ENCODE assay signal across 2 cellular contexts in genomic region chr6:38507173-38507572, GRCh38.
TF ChIP-seq lines count a peak whose summit lies in the region.

No MANE protein-coding gene starts in this region.

TF ChIP-seq in HepG2, 621 proteins besides CTCF, POLR2A, EP300 and RAD21:
- TF ChIP-seq GMEB1 (CRISPR knock-in tag; IDR thresholded peaks at IDR 0.05; ENCODE audit: borderline replicate concordance) = no peak
- peak; percentile 56 to 78 for TF ChIP-seq MAFK (conservative IDR thresholded peaks at IDR 0.05 in 1 of 2, IDR thresholded peaks at IDR 0.05 in 1 of 2; ENCODE audit: low read length in 2 of 2)
- TF ChIP-seq MAFF (IDR thresholded peaks at IDR 0.05; ENCODE audit: low read depth, low read length) = peak; percentile 72

TF ChIP-seq in K562, 482 proteins besides CTCF, POLR2A, EP300 and RAD21 (continued from another document):
- TF ChIP-seq ZNF316 (IDR thresholded peaks at IDR 0.05) = peak; percentile 70
- no peak for TF ChIP-seq ZNF449 (CRISPR knock-in tag; IDR thresholded peaks at IDR 0.05)
- peak; percentile 48; the same call in 1 of the 2 replicates for TF ChIP-seq C11orf30 (IDR thresholded peaks at IDR 0.05; ENCODE audit: low read depth)
- TF ChIP-seq MAFG (tag; conservative IDR thresholded peaks at IDR 0.05) = peak; percentile 46; the same call in 1 of the 2 replicates
